In genomic region chr12:57632898-57633825, GRCh38 we compare ENCODE assay signal across 8 cellular contexts. TPM values are rescaled to one million over a fixed set of nuclear protein-coding genes. Genes with fewer than 3 reads are reported as not detected.
A peak's percentile ranks its signal among the peaks of the same experiment; 100 is the strongest.
DNase-seq lines count a peak whose midpoint lies in the region; ATAC-seq and TF ChIP-seq lines count a peak whose summit lies in the region.

Gene B4GALNT1 (minus strand): TSS chr12:57633201. CDS start chr12:57632132, 1,069 bp downstream.

- intact Hi-C loops in stomach (cut with DNase I; ENCODE audit: low total_unique reads): loop anchor here (10.0 kb wide), 1 partner anchor 52 kb away; no protein-coding TSS in a partner anchor

- H3K27me3 Mint-ChIP-seq in CD4-positive, CD25-positive, alpha-beta regulatory T cell: peaks cover 67% of the 10 kb centered on the region

- TF ChIP-seq EP300 in stomach (IDR thresholded peaks at IDR 0.05): no peak

- H3K9me3 ChIP-seq in CD4-positive, CD25-positive, alpha-beta regulatory T cell (ENCODE audit: control insufficient read depth in 2 of 2, low read length in 2 of 2): no peaks in the 10 kb centered on the region
- no peaks in the 10 kb centered on the region for H3K9me3 ChIP-seq in stomach

- WGBS in stomach, 5 donors: 2 to 3% (median 2%) methylated on average over 43 to 63 of the region's 63 CpGs

- DNase-seq in CD4-positive, CD25-positive, alpha-beta regulatory T cell: peak; percentile 36 to 66 (median 66)
- DNase-seq in HK-2 (ENCODE audit: unreplicated experiment): peak; percentile 68
- peak; percentile 47 for DNase-seq in NOMO-1 treated with DMSO at 0.1 percent for 48 hours (lab: John Stamatoyannopoulos, UW; ENCODE audit: unreplicated experiment)
- DNase-seq in activated T-cell treated with anti-CD3 and anti-CD28 coated beads for 48 hours (ENCODE audit: low read depth): peak; percentile 71
- peak; percentile 59 for DNase-seq in myocyte (ENCODE audit: low read depth)
- peak; percentile 68 for DNase-seq in stomach

- H3K27me3 ChIP-seq in CD4-positive, CD25-positive, alpha-beta regulatory T cell (ENCODE audit: control insufficient read depth, insufficient read depth, low read length): peaks cover 35% of the 10 kb centered on the region
- H3K27me3 ChIP-seq in stomach: peaks cover 0 to 77% (median 52%) of the 10 kb centered on the region in 3 donors

- H3K4me1 ChIP-seq in CD4-positive, CD25-positive, alpha-beta regulatory T cell (ENCODE audit: control insufficient read depth, insufficient read depth, low read length, poor library complexity, severe bottlenecking): peaks cover 20% of the 10 kb centered on the region
- H3K4me1 ChIP-seq in stomach: peaks cover 13 to 22% (median 21%) of the 10 kb centered on the region in 4 donors

- H3K36me3 ChIP-seq in CD4-positive, CD25-positive, alpha-beta regulatory T cell (ENCODE audit: control insufficient read depth, insufficient read depth, low read length): no peaks in the 10 kb centered on the region
- no peaks in the 10 kb centered on the region for H3K36me3 ChIP-seq in stomach

- no peak for TF ChIP-seq POLR2A in stomach (IDR thresholded peaks at IDR 0.05)

- H3K36me3 Mint-ChIP-seq in CD4-positive, CD25-positive, alpha-beta regulatory T cell: no peaks in the 10 kb centered on the region

- peak in 5 of 7 experiments; percentile 70 to 92 (median 89) for TF ChIP-seq CTCF in stomach (IDR thresholded peaks at IDR 0.05)

- H3K27ac Mint-ChIP-seq in CD4-positive, CD25-positive, alpha-beta regulatory T cell: peak within 1 kb of the TSS in 1 of 3 donors; percentile 69

- H3K4me3 ChIP-seq in CD4-positive, CD25-positive, alpha-beta regulatory T cell (ENCODE audit: low read depth, low read length): no peak within 1 kb of the TSS
- H3K4me3 ChIP-seq in stomach: peak within 1 kb of the TSS; percentile 51 to 64 (median 56)

- H3K4me3 Mint-ChIP-seq in CD4-positive, CD25-positive, alpha-beta regulatory T cell: peak within 1 kb of the TSS; percentile 1 to 86 (median 64)

- ATAC-seq in CD4-positive, CD25-positive, alpha-beta regulatory T cell (ENCODE audit: low read depth in 2 of 2): peak; percentile 86 to 87
- peak; percentile 85 for ATAC-seq in GM19351 (IDR thresholded peaks at IDR 0.05; ENCODE audit: unreplicated experiment)
- peak; percentile 77 for ATAC-seq in esophagus mucosa

- H3K4me1 Mint-ChIP-seq in CD4-positive, CD25-positive, alpha-beta regulatory T cell: peaks cover 0 to 16% (median 6%) of the 10 kb centered on the region in 4 donors

- peaks cover 0 to 3% (median 0%) of the 10 kb centered on the region in 7 donors for H3K9me3 Mint-ChIP-seq in CD4-positive, CD25-positive, alpha-beta regulatory T cell

- H3K27ac ChIP-seq in CD4-positive, CD25-positive, alpha-beta regulatory T cell (ENCODE audit: insufficient read depth, low read length, poor library complexity, severe bottlenecking): no peak within 1 kb of the TSS
- peak within 1 kb of the TSS in 1 of 5 donors; percentile 60 for H3K27ac ChIP-seq in stomach

RNA-seq across cellular contexts. Expression of gene B4GALNT1, which starts in this region (rescaled TPM):
- not detected for total RNA-seq in CD4-positive, CD25-positive, alpha-beta regulatory T cell
- polyA plus RNA-seq in CD4-positive, CD25-positive, alpha-beta regulatory T cell: not detected
- total RNA-seq in esophagus mucosa: 0.04 TPM
- total RNA-seq in myocyte: 2.5 and 3.4 TPM in 2 replicates
- polyA plus RNA-seq in myocyte (2012): 1.6 TPM
- total RNA-seq in stomach: 1 to 10 TPM in 1 of 5 donors, not detected in 4; 1.1 TPM
- under 1 TPM; 0.31 to 0.75 (median 0.60) TPM for polyA plus RNA-seq in stomach

Comparison
In these comparisons a context has a peak if more than half of its experiments do, and no peak if none do; other contexts are left out.
1. Peak in DNase-seq and ATAC-seq in CD4-positive, CD25-positive, alpha-beta regulatory T cell; RNA of the gene not detected or under 1 TPM.
2. Peak in ATAC-seq in esophagus mucosa; RNA of the gene not detected or under 1 TPM.